ENCODE assay signal across 8 cellular contexts in the genomic region with DNA sequence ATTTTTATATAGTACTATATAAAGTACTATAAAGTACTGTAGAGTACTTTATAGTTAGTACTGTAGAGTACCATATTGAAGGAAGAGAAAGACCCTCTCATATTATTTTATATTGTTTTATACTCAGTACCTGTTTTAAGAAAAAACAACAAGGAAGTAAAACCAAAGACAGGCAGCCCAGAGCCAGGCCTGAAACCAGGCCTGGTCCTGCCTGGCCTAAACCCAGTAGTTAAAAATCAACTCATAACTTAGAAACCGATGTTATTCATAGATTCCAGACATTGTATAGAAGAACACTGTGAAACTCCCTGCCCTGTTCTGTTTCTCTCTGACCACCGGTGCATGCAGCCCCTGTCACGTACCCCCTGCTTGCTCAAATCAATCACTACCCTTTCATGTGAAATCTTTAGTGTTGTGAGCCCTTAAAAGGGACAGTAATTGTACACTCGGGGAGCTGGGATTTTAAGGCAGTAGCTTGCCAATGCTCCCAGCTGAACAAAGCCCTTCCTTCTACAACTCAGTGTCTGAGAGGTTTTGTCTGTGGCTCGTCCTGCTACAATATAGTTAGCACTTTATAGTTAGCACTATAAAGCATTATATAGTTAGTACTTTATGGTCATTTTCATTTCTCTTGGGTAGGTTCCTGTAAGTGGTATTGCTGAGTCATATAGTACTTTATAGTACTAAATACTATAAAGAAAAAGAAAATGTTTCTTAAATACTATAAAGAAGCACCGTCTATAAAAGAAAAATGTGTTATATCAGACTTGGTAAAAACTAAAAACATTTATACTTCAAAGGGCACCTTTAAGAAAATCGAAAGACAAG.
DNase-seq lines count a peak whose midpoint lies in the region; ATAC-seq and TF ChIP-seq lines count a peak whose summit lies in the region.
"Not testable (repeated sequence)": the region's sequence is repeated elsewhere in the genome, so short reads cannot be mapped to it uniquely, and the experiment has no call there.

No MANE protein-coding gene starts in this region.

- not testable (repeated sequence) for H3K9me3 Mint-ChIP-seq in WTC11

- ATAC-seq in GM18873 (IDR thresholded peaks at IDR 0.05; ENCODE audit: low FRiP score, unreplicated experiment) (peak; percentile 80), GM21367 (IDR thresholded peaks at IDR 0.05; ENCODE audit: unreplicated experiment) (peak; percentile 44), HG02610 (IDR thresholded peaks at IDR 0.05; ENCODE audit: unreplicated experiment) (peak; percentile 83), HG03060 (IDR thresholded peaks at IDR 0.05; ENCODE audit: low read depth, unreplicated experiment) (peak; percentile 44), HG03469 (IDR thresholded peaks at IDR 0.05; ENCODE audit: unreplicated experiment) (peak; percentile 45)
- not testable (repeated sequence) for ATAC-seq in WTC11

- H3K36me3 ChIP-seq in mesodermal cell (ENCODE audit: control insufficient read depth, insufficient read depth, low read length) = not testable (repeated sequence)

- peaks cover 24% of the 10 kb centered on the region for H3K4me1 Mint-ChIP-seq in WTC11

- peak overlapping the region; percentile 7 for H3K27ac ChIP-seq in mesodermal cell (ENCODE audit: low read depth, low read length, severe bottlenecking)

- in situ Hi-C loops in Caki2 (cut with HindIII; ENCODE audit: low pct_unique_long_range_greater_than_20kb, low sequenced_read_pairs) = not testable (repeated sequence)

- CTCF ChIA-PET in WTC11 (lab: Charles Lee) = not testable (repeated sequence)

- peak; percentile 18 for DNase-seq in Caki2 (ENCODE audit: low read depth)
- not testable (repeated sequence) for DNase-seq in WTC11 (ENCODE audit: low spot score)

- H3K9me3 ChIP-seq in mesodermal cell (ENCODE audit: control insufficient read depth, low read length) = not testable (repeated sequence)

- H3K4me3 ChIP-seq in mesodermal cell (ENCODE audit: extremely low read depth, insufficient read depth, low read length, poor library complexity, severe bottlenecking) = not testable (repeated sequence)

- H3K4me3 Mint-ChIP-seq in WTC11 = not testable (repeated sequence)

- not testable (repeated sequence) for H3K27me3 Mint-ChIP-seq in WTC11 (ENCODE audit: low read depth)

- H3K36me3 Mint-ChIP-seq in WTC11 = not testable (repeated sequence)

- H3K27ac Mint-ChIP-seq in WTC11 = 0 out of 2 replicates have a peak overlapping the region, but pooled peaks have one; percentile 70

- not testable (repeated sequence) for TF ChIP-seq CTCF in WTC11 (IDR thresholded peaks at IDR 0.05)

- whole genome bisulfite sequencing in mesodermal cell (ENCODE audit: insufficient coverage in 2 of 2), 2 experiments = no CpG with 5 or more reads among the region's 7 CpGs

- not testable (repeated sequence) for H3K4me1 ChIP-seq in mesodermal cell (ENCODE audit: control insufficient read depth, insufficient read depth, low read length, poor library complexity, severe bottlenecking)

- POLR2A ChIA-PET in WTC11 (lab: Charles Lee) = not testable (repeated sequence)
